1 cellular context compared by ENCODE assay signal in the genomic region with DNA sequence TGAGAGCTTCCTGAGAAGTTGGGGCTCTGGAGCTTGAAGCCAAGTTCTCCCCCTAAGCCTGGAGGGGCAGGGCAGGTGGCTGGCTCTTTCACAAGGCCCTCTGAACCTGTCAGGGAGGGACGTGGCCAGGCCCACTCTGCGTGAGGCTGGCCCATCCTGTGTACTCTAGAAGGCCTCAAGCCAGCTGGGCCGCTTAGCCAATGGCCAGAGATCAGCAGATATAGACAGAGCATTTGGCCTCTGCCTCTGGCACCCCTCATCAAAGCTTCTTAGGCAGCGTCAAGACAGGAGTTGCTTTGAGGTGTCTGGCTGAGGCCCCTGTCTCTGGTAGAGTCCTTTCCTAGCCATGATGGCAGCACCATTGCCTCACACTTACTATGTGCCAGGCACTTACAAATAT.
TF ChIP-seq lines count a peak whose summit lies in the region.

No MANE protein-coding gene starts in this region.

TF ChIP-seq in K562, 482 proteins besides CTCF, POLR2A, EP300 and RAD21 (continued from another document):
- TF ChIP-seq, protein P1, sequence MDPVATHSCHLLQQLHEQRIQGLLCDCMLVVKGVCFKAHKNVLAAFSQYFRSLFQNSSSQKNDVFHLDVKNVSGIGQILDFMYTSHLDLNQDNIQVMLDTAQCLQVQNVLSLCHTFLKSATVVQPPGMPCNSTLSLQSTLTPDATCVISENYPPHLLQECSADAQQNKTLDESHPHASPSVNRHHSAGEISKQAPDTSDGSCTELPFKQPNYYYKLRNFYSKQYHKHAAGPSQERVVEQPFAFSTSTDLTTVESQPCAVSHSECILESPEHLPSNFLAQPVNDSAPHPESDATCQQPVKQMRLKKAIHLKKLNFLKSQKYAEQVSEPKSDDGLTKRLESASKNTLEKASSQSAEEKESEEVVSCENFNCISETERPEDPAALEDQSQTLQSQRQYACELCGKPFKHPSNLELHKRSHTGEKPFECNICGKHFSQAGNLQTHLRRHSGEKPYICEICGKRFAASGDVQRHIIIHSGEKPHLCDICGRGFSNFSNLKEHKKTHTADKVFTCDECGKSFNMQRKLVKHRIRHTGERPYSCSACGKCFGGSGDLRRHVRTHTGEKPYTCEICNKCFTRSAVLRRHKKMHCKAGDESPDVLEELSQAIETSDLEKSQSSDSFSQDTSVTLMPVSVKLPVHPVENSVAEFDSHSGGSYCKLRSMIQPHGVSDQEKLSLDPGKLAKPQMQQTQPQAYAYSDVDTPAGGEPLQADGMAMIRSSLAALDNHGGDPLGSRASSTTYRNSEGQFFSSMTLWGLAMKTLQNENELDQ (CRISPR knock-in tag; IDR thresholded peaks at IDR 0.05; ENCODE audit: borderline replicate concordance): no peak
- TF ChIP-seq PTTG1 (tag; IDR thresholded peaks at IDR 0.05; ENCODE audit: low read depth): no peak
- TF ChIP-seq RHOXF2B (CRISPR knock-in tag; conservative IDR thresholded peaks at IDR 0.05): no peak
- no peak for TF ChIP-seq SNRNP70 (optimal IDR thresholded peaks at IDR 0.05; ENCODE audit: low read depth, low read length)
- no peak for TF ChIP-seq GATAD2B (IDR thresholded peaks at IDR 0.05; ENCODE audit: borderline replicate concordance)
- no peak for TF ChIP-seq SRSF7 (optimal IDR thresholded peaks at IDR 0.05; ENCODE audit: low read depth, low read length)
- TF ChIP-seq ZNF764 (CRISPR knock-in tag; IDR thresholded peaks at IDR 0.05; ENCODE audit: low read depth): no peak
- no peak for TF ChIP-seq ZNF3 (CRISPR knock-in tag; IDR thresholded peaks at IDR 0.05)
- no peak for TF ChIP-seq FOXJ2 (tag; IDR thresholded peaks at IDR 0.05)
- no peak for TF ChIP-seq BCOR (IDR thresholded peaks at IDR 0.05)
- no peak for TF ChIP-seq TBP (optimal IDR thresholded peaks at IDR 0.05; ENCODE audit: low read depth, low read length)
- TF ChIP-seq ZEB2 (IDR thresholded peaks at IDR 0.05): no peak
- TF ChIP-seq, protein P2, sequence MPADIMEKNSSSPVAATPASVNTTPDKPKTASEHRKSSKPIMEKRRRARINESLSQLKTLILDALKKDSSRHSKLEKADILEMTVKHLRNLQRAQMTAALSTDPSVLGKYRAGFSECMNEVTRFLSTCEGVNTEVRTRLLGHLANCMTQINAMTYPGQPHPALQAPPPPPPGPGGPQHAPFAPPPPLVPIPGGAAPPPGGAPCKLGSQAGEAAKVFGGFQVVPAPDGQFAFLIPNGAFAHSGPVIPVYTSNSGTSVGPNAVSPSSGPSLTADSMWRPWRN (IDR thresholded peaks at IDR 0.05; ENCODE audit: low read depth): no peak
- no peak for TF ChIP-seq RFX1 (IDR thresholded peaks at IDR 0.05)
- no peak for TF ChIP-seq ZSCAN32 (CRISPR knock-in tag; IDR thresholded peaks at IDR 0.05)
- no peak for TF ChIP-seq NFATC3 (IDR thresholded peaks at IDR 0.05)
